Comparison of ENCODE assay signal across 1 cellular context in genomic region chr2:101330253-101330921, GRCh38.
TF ChIP-seq lines count a peak whose summit lies in the region.

No MANE protein-coding gene starts in this region.

TF ChIP-seq in HepG2, 621 proteins besides CTCF, POLR2A, EP300 and RAD21 (continued from another document and continues in another):
- peak; percentile 90 for TF ChIP-seq MAX (IDR thresholded peaks at IDR 0.05)
- no peak for TF ChIP-seq ZNF446 (CRISPR knock-in tag; IDR thresholded peaks at IDR 0.05)
- peak; percentile 76; the same call in 1 of the 2 replicates for TF ChIP-seq HOXA3 (CRISPR knock-in tag; IDR thresholded peaks at IDR 0.05)
- TF ChIP-seq ZMYM3 (CRISPR knock-in tag; IDR thresholded peaks at IDR 0.05): peak; percentile 83; the same call in 1 of the 2 replicates
- peak; percentile 43; the same call in 1 of the 2 replicates for TF ChIP-seq SP4 (CRISPR knock-in tag; IDR thresholded peaks at IDR 0.05)
- TF ChIP-seq XRCC5 (optimal IDR thresholded peaks at IDR 0.05; ENCODE audit: low read length): peak; percentile 91
- TF ChIP-seq TARDBP (CRISPR knock-in tag; IDR thresholded peaks at IDR 0.05): 0 out of 2 replicates have a peak, but pooled peaks have one; percentile 35
- TF ChIP-seq ZNF451 (CRISPR knock-in tag; IDR thresholded peaks at IDR 0.05): peak; percentile 79; the same call in 1 of the 2 replicates
- TF ChIP-seq EED (CRISPR knock-in tag; IDR thresholded peaks at IDR 0.05): 0 out of 2 replicates have a peak, but pooled peaks have one; percentile 40
- TF ChIP-seq MIER3 (CRISPR knock-in tag; IDR thresholded peaks at IDR 0.05; ENCODE audit: borderline replicate concordance): peak; percentile 47; the same call in 1 of the 2 replicates
- peak; percentile 80; the same call in 1 of the 2 replicates for TF ChIP-seq ZNF788 (CRISPR knock-in tag; IDR thresholded peaks at IDR 0.05; ENCODE audit: borderline replicate concordance)
- TF ChIP-seq ZNF607 (CRISPR knock-in tag; IDR thresholded peaks at IDR 0.05; ENCODE audit: borderline replicate concordance): peak; percentile 37; the same call in 1 of the 2 replicates
- TF ChIP-seq HDAC2 (CRISPR knock-in tag; IDR thresholded peaks at IDR 0.05): peak; percentile 91
- peak; percentile 48; the same call in 1 of the 2 replicates for TF ChIP-seq ZSCAN29 (CRISPR knock-in tag; conservative IDR thresholded peaks at IDR 0.05)
- peak; percentile 73 for TF ChIP-seq ZGPAT (CRISPR knock-in tag; IDR thresholded peaks at IDR 0.05)
- no peak for TF ChIP-seq MAZ (IDR thresholded peaks at IDR 0.05; ENCODE audit: borderline replicate concordance, low read depth, low read length)
- peak; percentile 48; the same call in 1 of the 2 replicates for TF ChIP-seq MAZ (CRISPR knock-in tag; IDR thresholded peaks at IDR 0.05; ENCODE audit: low read depth)
- no peak for TF ChIP-seq KDM1A (CRISPR knock-in tag; IDR thresholded peaks at IDR 0.05)
- no peak for TF ChIP-seq ZNF552 (CRISPR knock-in tag; IDR thresholded peaks at IDR 0.05; ENCODE audit: borderline replicate concordance)
- peak; percentile 52; the same call in 1 of the 2 replicates for TF ChIP-seq BRF2 (CRISPR knock-in tag; IDR thresholded peaks at IDR 0.05)
- TF ChIP-seq ZEB1 (IDR thresholded peaks at IDR 0.05; ENCODE audit: insufficient replicate concordance, low read depth): peak; percentile 61
- peak; percentile 93 for TF ChIP-seq ZNF264 (CRISPR knock-in tag; IDR thresholded peaks at IDR 0.05)
- 0 out of 2 replicates have a peak, but pooled peaks have one; percentile 53 for TF ChIP-seq GATAD1 (CRISPR knock-in tag; IDR thresholded peaks at IDR 0.05)
- 0 out of 2 replicates have a peak, but pooled peaks have one; percentile 68 for TF ChIP-seq ZNF782 (CRISPR knock-in tag; IDR thresholded peaks at IDR 0.05; ENCODE audit: borderline replicate concordance)
- 0 out of 2 replicates have a peak, but pooled peaks have one; percentile 53 for TF ChIP-seq ZNF280D (CRISPR knock-in tag; IDR thresholded peaks at IDR 0.05)
- TF ChIP-seq POGK (CRISPR knock-in tag; conservative IDR thresholded peaks at IDR 0.05): peak; percentile 76; the same call in 1 of the 2 replicates
- peak; percentile 33 for TF ChIP-seq POGZ (CRISPR knock-in tag; IDR thresholded peaks at IDR 0.05)
- peak; percentile 82 for TF ChIP-seq HDAC1 (CRISPR knock-in tag; IDR thresholded peaks at IDR 0.05)
- no peak for TF ChIP-seq HIVEP1 (CRISPR knock-in tag; IDR thresholded peaks at IDR 0.05)
- TF ChIP-seq THYN1 (CRISPR knock-in tag; IDR thresholded peaks at IDR 0.05; ENCODE audit: borderline replicate concordance, low read depth): no peak
- TF ChIP-seq ATF2 (CRISPR knock-in tag; IDR thresholded peaks at IDR 0.05): peak; percentile 35; the same call in 1 of the 2 replicates
- TF ChIP-seq ZNF761 (CRISPR knock-in tag; conservative IDR thresholded peaks at IDR 0.05): no peak; the same call in 1 of the 2 replicates
- TF ChIP-seq NFIC (IDR thresholded peaks at IDR 0.05; ENCODE audit: low read length): no peak
- TF ChIP-seq ZNF841 (CRISPR knock-in tag; IDR thresholded peaks at IDR 0.05; ENCODE audit: borderline replicate concordance): no peak
- 0 out of 2 replicates have a peak, but pooled peaks have one; percentile 43 for TF ChIP-seq ZNF800 (CRISPR knock-in tag; IDR thresholded peaks at IDR 0.05)
- TF ChIP-seq MXD4 (CRISPR knock-in tag; IDR thresholded peaks at IDR 0.05): peak; percentile 58; the same call in 1 of the 2 replicates
- TF ChIP-seq ZNF383 (CRISPR knock-in tag; IDR thresholded peaks at IDR 0.05; ENCODE audit: borderline replicate concordance): 0 out of 2 replicates have a peak, but pooled peaks have one; percentile 50
- peak; percentile 54; the same call in 1 of the 2 replicates for TF ChIP-seq ZNF274 (CRISPR knock-in tag; IDR thresholded peaks at IDR 0.05)
- TF ChIP-seq ATF1 (CRISPR knock-in tag; IDR thresholded peaks at IDR 0.05): peak; percentile 46; the same call in 1 of the 2 replicates
- peak; percentile 87; the same call in 1 of the 2 replicates for TF ChIP-seq ZNF510 (CRISPR knock-in tag; IDR thresholded peaks at IDR 0.05; ENCODE audit: low read depth)
- TF ChIP-seq TRAFD1 (CRISPR knock-in tag; IDR thresholded peaks at IDR 0.05; ENCODE audit: borderline replicate concordance): no peak
- TF ChIP-seq FOSL2 (CRISPR knock-in tag; IDR thresholded peaks at IDR 0.05): peak; percentile 36; the same call in 1 of the 2 replicates
- no peak for TF ChIP-seq BATF2 (CRISPR knock-in tag; IDR thresholded peaks at IDR 0.05)
- peak; percentile 81 for TF ChIP-seq ASH2L (IDR thresholded peaks at IDR 0.05; ENCODE audit: insufficient read length, low read depth, low read length)
- TF ChIP-seq NFKB2 (CRISPR knock-in tag; IDR thresholded peaks at IDR 0.05; ENCODE audit: borderline replicate concordance): no peak; the same call in 1 of the 2 replicates
- peak; percentile 66; the same call in 1 of the 2 replicates for TF ChIP-seq KAT7 (CRISPR knock-in tag; IDR thresholded peaks at IDR 0.05; ENCODE audit: borderline replicate concordance)
- 0 out of 2 replicates have a peak, but pooled peaks have one; percentile 20 for TF ChIP-seq HIC2 (CRISPR knock-in tag; IDR thresholded peaks at IDR 0.05; ENCODE audit: low read depth)
- peak; percentile 59; the same call in 1 of the 2 replicates for TF ChIP-seq ETV5 (CRISPR knock-in tag; IDR thresholded peaks at IDR 0.05; ENCODE audit: borderline replicate concordance)
- TF ChIP-seq ZNF879 (CRISPR knock-in tag; IDR thresholded peaks at IDR 0.05): no peak
- TF ChIP-seq GTF2F1 (IDR thresholded peaks at IDR 0.05; ENCODE audit: low read length): 0 out of 2 replicates have a peak, but pooled peaks have one; percentile 33
- peak; percentile 42; the same call in 1 of the 2 replicates for TF ChIP-seq ZNF317 (CRISPR knock-in tag; IDR thresholded peaks at IDR 0.05)
- peak; percentile 76 for TF ChIP-seq MED1 (CRISPR knock-in tag; IDR thresholded peaks at IDR 0.05)
